ENCODE assay signal across 1 cellular context in the genomic region with DNA sequence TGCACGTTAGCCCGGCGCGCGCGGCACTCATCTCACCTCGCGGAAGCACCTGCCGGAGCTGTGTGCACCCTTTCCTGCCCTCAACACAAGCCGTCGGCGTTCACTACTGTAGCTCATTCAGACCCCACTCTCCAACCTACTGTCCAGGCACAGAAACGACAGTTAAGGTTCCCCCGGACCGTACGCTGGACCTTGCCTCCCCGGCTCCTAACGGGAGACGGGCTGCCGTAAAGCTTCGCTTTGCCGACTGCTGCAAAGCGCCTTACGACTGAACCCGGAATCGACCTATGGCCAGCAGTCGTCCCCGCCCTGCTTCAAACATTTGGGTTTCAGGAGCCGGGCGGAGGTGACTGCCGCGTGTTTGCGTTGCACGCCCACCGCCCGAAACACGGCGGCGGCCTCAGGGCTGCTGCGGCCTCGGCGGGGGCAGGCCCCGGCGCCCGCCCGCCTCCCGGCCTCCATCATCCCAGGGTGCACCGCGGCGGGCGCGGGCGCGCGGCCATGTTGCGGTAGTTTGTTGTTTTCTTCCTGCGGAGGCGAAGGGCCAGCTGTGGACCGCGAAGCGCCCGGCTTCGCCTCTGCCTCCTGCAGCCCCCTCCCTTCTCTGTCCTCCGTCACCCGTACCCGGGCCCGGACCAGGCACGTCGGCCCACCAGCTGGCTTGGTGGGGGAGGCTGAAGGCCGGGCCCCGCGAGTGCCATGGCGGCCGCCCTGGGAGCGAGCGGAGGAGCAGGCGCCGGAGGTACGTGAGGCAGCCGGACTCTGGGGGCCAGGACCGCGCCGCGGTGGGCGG.
TF ChIP-seq lines count a peak whose summit lies in the region.

A gene with protein sequence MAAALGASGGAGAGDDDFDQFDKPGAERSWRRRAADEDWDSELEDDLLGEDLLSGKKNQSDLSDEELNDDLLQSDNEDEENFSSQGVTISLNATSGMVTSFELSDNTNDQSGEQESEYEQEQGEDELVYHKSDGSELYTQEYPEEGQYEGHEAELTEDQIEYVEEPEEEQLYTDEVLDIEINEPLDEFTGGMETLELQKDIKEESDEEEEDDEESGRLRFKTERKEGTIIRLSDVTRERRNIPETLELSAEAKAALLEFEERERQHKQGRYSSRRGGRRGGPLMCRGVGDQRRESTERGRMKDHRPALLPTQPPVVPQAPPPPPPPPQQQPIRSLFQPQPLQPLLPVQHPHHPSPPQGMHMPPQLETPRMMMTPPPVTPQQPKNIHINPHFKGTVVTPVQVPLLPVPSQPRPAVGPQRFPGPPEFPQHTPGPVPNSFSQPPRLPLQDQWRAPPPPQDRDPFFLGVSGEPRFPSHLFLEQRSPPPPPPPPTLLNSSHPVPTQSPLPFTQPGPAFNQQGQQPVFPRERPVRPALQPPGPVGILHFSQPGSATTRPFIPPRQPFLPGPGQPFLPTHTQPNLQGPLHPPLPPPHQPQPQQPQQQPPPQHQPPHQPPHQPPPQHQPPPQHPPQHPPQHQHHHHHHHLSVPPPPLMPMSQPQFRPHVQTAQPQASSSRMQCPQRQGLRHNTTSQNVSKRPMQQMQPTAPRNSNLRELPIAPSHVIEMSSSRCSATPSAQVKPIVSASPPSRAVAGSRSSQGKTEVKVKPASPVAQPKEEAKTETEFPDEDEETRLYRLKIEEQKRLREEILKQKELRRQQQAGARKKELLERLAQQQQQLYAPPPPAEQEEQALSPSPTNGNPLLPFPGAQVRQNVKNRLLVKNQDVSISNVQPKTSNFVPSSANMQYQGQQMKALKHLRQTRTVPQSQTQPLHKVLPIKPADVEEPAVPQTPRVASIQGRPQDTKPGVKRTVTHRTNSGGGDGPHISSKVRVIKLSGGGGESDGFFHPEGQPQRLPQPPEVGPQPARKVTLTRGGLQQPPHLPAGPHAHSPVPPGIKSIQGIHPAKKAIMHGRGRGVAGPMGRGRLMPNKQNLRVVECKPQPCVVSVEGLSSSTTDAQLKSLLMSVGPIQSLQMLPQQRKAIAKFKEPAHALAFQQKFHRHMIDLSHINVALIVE (plus strand): TSS at position 484 of the 793 bp plus-strand sequence. CDS start 216 bp downstream, at position 700.

TF ChIP-seq in K562, 482 proteins besides CTCF, POLR2A, EP300 and RAD21 (continued from another document and continues in another):
- TF ChIP-seq E2F5 (CRISPR knock-in tag; IDR thresholded peaks at IDR 0.05) (0 out of 2 replicates have a peak, but pooled peaks have one; percentile 43), HNRNPK (IDR thresholded peaks at IDR 0.05; ENCODE audit: low read depth, low read length, poor library complexity, severe bottlenecking) (peak; percentile 75), NFRKB (IDR thresholded peaks at IDR 0.05; ENCODE audit: low read depth) (peak; percentile 97), TAF1 (IDR thresholded peaks at IDR 0.05; ENCODE audit: control insufficient read depth, extremely low read depth, insufficient read depth, low read length, severe bottlenecking) (peak; percentile 90), EGR1 (conservative IDR thresholded peaks at IDR 0.05) (peak; percentile 46), MTF1 (CRISPR knock-in tag; IDR thresholded peaks at IDR 0.05; ENCODE audit: borderline replicate concordance) (no peak), KDM2B (CRISPR knock-in tag; IDR thresholded peaks at IDR 0.05) (peak; percentile 48; the same call in 1 of the 2 replicates), JUND (IDR thresholded peaks at IDR 0.05; ENCODE audit: borderline replicate concordance, low read depth, low read length) (no peak), JUND (tag; IDR thresholded peaks at IDR 0.05; ENCODE audit: borderline replicate concordance, low read depth, low read length) (no peak; the same call in 2 of the 3 replicates), TOE1 (IDR thresholded peaks at IDR 0.05; ENCODE audit: borderline replicate concordance) (peak; percentile 56; the same call in 1 of the 2 replicates), TOE1 (CRISPR knock-in tag; IDR thresholded peaks at IDR 0.05; ENCODE audit: borderline replicate concordance, low read depth) (no peak), CCAR2 (IDR thresholded peaks at IDR 0.05; ENCODE audit: low read depth, low read length) (no peak), ZKSCAN1 (IDR thresholded peaks at IDR 0.05; ENCODE audit: low read depth, low read length) (peak; percentile 24; the same call in 1 of the 2 replicates), CBX5 (IDR thresholded peaks at IDR 0.05; ENCODE audit: borderline replicate concordance, low read depth) (0 out of 2 replicates have a peak, but pooled peaks have one; percentile 18), ZNF740 (CRISPR knock-in tag; IDR thresholded peaks at IDR 0.05) (no peak), ZNF740 (tag; IDR thresholded peaks at IDR 0.05) (no peak), KAT7 (CRISPR knock-in tag; IDR thresholded peaks at IDR 0.05; ENCODE audit: borderline replicate concordance) (peak; percentile 26; the same call in 1 of the 2 replicates), FOXA1 (IDR thresholded peaks at IDR 0.05; ENCODE audit: borderline replicate concordance) (no peak), TSC22D4 (tag; IDR thresholded peaks at IDR 0.05) (no peak), TAF7 (tag; IDR thresholded peaks at IDR 0.05) (peak; percentile 44; the same call in 1 of the 2 replicates), TAF9B (IDR thresholded peaks at IDR 0.05; ENCODE audit: partially characterized antibody) (peak; percentile 80), NCOA4 (IDR thresholded peaks at IDR 0.05; ENCODE audit: partially characterized antibody) (no peak), RBBP5 (IDR thresholded peaks at IDR 0.05; ENCODE audit: borderline replicate concordance, insufficient read depth, low read length, poor library complexity, severe bottlenecking) (peak; percentile 94), KLF16 (IDR thresholded peaks at IDR 0.05) (no peak), ZFX (CRISPR knock-in tag; IDR thresholded peaks at IDR 0.05) (peak; percentile 99), POLR2G (IDR thresholded peaks at IDR 0.05; ENCODE audit: low read depth, low read length) (peak; percentile 98), POLR2H (tag; IDR thresholded peaks at IDR 0.05; ENCODE audit: low read depth) (peak; percentile 65; the same call in 1 of the 2 replicates), RBFOX2 (IDR thresholded peaks at IDR 0.05; ENCODE audit: low read depth, low read length) (peak; percentile 98), ZBTB8A (IDR thresholded peaks at IDR 0.05; ENCODE audit: partially characterized antibody) (no peak), NR4A1 (CRISPR knock-in tag; IDR thresholded peaks at IDR 0.05) (no peak), NR4A1 (tag; IDR thresholded peaks at IDR 0.05) (0 out of 2 replicates have a peak, but pooled peaks have one; percentile 48), NONO (IDR thresholded peaks at IDR 0.05; ENCODE audit: low read depth in 2 of 2, low read length in 1 of 2) (peak; percentile 75 to 77), MCM2 (IDR thresholded peaks at IDR 0.05; ENCODE audit: low read depth) (no peak; the same call in 1 of the 2 replicates), CBX1 (IDR thresholded peaks at IDR 0.05; ENCODE audit: low read depth) (peak; percentile 94), ETV6 (IDR thresholded peaks at IDR 0.05; ENCODE audit: borderline replicate concordance in 1 of 2, low read depth in 2 of 2, low read length in 1 of 2) (no peak), ETV6 (CRISPR knock-in tag; IDR thresholded peaks at IDR 0.05; ENCODE audit: borderline replicate concordance) (peak; percentile 9; the same call in 1 of the 2 replicates), FOXJ2 (tag; IDR thresholded peaks at IDR 0.05) (peak; percentile 83; the same call in 1 of the 2 replicates), MTA3 (IDR thresholded peaks at IDR 0.05; ENCODE audit: borderline replicate concordance) (peak; percentile 83; the same call in 1 of the 2 replicates), ZBTB7A (IDR thresholded peaks at IDR 0.05; ENCODE audit: borderline replicate concordance, control insufficient read depth, low read depth, low read length) (peak; percentile 50; the same call in 1 of the 2 replicates), ETV1 (tag; conservative IDR thresholded peaks at IDR 0.05; ENCODE audit: low read depth) (0 out of 2 replicates have a peak, but pooled peaks have one; percentile 5), RFX1 (IDR thresholded peaks at IDR 0.05) (no peak), PURB (CRISPR knock-in tag; IDR thresholded peaks at IDR 0.05; ENCODE audit: low read depth) (no peak), ZFP36 (IDR thresholded peaks at IDR 0.05; ENCODE audit: low read depth, low read length, partially characterized antibody) (peak; percentile 78), SNIP1 (IDR thresholded peaks at IDR 0.05; ENCODE audit: low read depth) (no peak), PRPF4 (IDR thresholded peaks at IDR 0.05; ENCODE audit: insufficient read depth, low read depth, low read length, poor library complexity, severe bottlenecking) (peak; percentile 43), GABPB1 (CRISPR knock-in tag; IDR thresholded peaks at IDR 0.05) (no peak; the same call in 1 of the 2 replicates), ZHX1 (conservative IDR thresholded peaks at IDR 0.05; ENCODE audit: low read length) (0 out of 2 replicates have a peak, but pooled peaks have one; percentile 33), GABPA (tag; conservative IDR thresholded peaks at IDR 0.05; ENCODE audit: low read depth) (0 out of 2 replicates have a peak, but pooled peaks have one; percentile 28), MEF2D (tag; conservative IDR thresholded peaks at IDR 0.05; ENCODE audit: low read depth) (no peak), ZNF197 (CRISPR knock-in tag; IDR thresholded peaks at IDR 0.05; ENCODE audit: low read depth) (no peak), ZNF830 (CRISPR knock-in tag; IDR thresholded peaks at IDR 0.05) (peak; percentile 61; the same call in 1 of the 2 replicates), GABPB2 (CRISPR knock-in tag; conservative IDR thresholded peaks at IDR 0.05) (0 out of 2 replicates have a peak, but pooled peaks have one; percentile 31), ZNF507 (tag; conservative IDR thresholded peaks at IDR 0.05) (no peak)
- TF ChIP-seq, protein P1, sequence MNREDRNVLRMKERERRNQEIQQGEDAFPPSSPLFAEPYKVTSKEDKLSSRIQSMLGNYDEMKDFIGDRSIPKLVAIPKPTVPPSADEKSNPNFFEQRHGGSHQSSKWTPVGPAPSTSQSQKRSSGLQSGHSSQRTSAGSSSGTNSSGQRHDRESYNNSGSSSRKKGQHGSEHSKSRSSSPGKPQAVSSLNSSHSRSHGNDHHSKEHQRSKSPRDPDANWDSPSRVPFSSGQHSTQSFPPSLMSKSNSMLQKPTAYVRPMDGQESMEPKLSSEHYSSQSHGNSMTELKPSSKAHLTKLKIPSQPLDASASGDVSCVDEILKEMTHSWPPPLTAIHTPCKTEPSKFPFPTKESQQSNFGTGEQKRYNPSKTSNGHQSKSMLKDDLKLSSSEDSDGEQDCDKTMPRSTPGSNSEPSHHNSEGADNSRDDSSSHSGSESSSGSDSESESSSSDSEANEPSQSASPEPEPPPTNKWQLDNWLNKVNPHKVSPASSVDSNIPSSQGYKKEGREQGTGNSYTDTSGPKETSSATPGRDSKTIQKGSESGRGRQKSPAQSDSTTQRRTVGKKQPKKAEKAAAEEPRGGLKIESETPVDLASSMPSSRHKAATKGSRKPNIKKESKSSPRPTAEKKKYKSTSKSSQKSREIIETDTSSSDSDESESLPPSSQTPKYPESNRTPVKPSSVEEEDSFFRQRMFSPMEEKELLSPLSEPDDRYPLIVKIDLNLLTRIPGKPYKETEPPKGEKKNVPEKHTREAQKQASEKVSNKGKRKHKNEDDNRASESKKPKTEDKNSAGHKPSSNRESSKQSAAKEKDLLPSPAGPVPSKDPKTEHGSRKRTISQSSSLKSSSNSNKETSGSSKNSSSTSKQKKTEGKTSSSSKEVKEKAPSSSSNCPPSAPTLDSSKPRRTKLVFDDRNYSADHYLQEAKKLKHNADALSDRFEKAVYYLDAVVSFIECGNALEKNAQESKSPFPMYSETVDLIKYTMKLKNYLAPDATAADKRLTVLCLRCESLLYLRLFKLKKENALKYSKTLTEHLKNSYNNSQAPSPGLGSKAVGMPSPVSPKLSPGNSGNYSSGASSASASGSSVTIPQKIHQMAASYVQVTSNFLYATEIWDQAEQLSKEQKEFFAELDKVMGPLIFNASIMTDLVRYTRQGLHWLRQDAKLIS (CRISPR knock-in tag; IDR thresholded peaks at IDR 0.05) = no peak
- TF ChIP-seq, protein P2, sequence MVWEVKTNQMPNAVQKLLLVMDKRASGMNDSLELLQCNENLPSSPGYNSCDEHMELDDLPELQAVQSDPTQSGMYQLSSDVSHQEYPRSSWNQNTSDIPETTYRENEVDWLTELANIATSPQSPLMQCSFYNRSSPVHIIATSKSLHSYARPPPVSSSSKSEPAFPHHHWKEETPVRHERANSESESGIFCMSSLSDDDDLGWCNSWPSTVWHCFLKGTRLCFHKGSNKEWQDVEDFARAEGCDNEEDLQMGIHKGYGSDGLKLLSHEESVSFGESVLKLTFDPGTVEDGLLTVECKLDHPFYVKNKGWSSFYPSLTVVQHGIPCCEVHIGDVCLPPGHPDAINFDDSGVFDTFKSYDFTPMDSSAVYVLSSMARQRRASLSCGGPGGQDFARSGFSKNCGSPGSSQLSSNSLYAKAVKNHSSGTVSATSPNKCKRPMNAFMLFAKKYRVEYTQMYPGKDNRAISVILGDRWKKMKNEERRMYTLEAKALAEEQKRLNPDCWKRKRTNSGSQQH (CRISPR knock-in tag; IDR thresholded peaks at IDR 0.05) = no peak
